Comparison of ENCODE assay signal across 9 cellular contexts in the genomic region with DNA sequence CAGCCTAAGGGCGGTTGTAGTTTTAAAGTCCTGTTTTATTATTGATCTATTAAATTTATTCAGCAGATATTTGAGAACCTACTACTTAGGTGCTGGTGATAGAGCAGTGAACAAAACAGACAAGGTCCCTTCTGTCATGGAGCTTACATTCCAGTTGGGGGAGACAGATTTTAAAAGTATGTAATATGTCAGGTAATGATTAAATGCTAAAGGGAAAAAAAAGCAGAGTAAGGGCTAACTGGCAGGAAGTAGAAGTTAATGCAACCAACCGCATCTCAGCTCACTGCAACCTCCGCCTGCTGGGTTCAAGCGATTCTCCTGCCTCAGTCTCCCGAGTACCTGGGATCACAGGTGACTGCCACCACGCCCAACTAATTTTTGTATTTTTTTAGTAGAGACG.
"Had no signal": no experiment of that assay in that cellular context is flagged by ENCODE, and none has a peak within 500 bp of the region (broad histone marks: within the 10 kb centered on the region; RNA-seq: fewer than 3 reads in every experiment).

No MANE protein-coding gene starts in this region.

- H2AFZ ChIP-seq: GM23338 had no signal

- H3K4me3 Mint-ChIP-seq: GM23338, H9 had no signal

- DNase-seq: H9, HCEC 1CT, IMR-90, KBM-7 had no signal

- H3K4me3 ChIP-seq: GM23338 had no signal

- FAIRE-seq: H1, H54, HTR-8/SVneo had no signal

- H3K27ac ChIP-seq: KMS-11 had no signal

- H3K27ac Mint-ChIP-seq: GM23338 had no signal

- ATAC-seq: GM23338 had no signal

- H3K4me2 ChIP-seq: GM23338, KMS-11 had no signal

- H3K9ac ChIP-seq: KMS-11 had no signal
